In the genomic region with DNA sequence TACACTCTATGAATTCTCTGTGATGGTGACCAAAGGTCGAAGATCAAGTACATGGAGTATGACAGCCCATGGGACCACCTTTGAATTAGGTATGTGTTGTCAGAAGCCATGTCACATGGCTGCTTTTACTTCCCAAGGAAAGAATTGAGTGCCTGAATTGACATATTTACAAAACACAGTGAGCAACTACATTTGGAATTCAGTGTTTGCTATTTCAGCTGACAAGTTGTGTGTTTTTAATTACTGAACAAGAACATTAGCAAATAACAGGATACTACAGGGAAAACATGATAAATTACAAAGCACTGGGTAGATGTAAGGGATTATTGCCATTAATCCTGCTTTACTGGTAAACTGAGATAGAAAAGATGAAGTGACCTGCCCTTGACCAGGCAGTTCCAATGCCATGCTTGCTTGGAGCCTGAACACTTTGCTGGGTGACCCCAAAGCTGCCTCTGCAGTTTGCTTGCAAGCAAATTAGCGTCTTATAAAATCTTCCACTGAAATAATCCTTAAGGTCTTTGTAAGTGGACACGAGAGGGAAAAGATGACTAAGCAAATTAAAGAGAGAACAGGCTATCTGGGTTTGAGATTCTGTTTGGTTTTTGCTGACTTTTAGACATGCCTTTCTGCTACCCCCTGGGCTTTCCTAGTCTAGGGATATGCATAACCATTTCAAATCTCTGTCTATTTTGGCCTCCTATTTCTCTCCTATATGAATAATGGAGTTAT, we compare ENCODE assay signal across 21 cellular contexts.
DNase-seq lines count a peak whose midpoint lies in the region; ATAC-seq, FAIRE-seq and TF ChIP-seq lines count a peak whose summit lies in the region.
"Had no signal": no experiment of that assay in that cellular context is flagged by ENCODE, and none has a peak within 500 bp of the region (broad histone marks: within the 10 kb centered on the region; RNA-seq: fewer than 3 reads in every experiment).

No MANE protein-coding gene starts in this region.

- no peak overlapping the region for H3K4me3 ChIP-seq in GM23338
- H3K4me3 ChIP-seq in hepatocyte = no peak overlapping the region
- no peak overlapping the region for H3K4me3 ChIP-seq in brain microvascular endothelial cell (ENCODE audit: low read depth, low read length)

- H3K36me3 ChIP-seq in GM23338 (ENCODE audit: insufficient read depth) (peaks cover 11% of the 10 kb centered on the region; the same call in 1 of the 2 replicates), hepatocyte (replicated peaks; ENCODE audit: insufficient read depth, low read depth) (no peaks in the 10 kb centered on the region), brain microvascular endothelial cell (replicated peaks) (no peaks in the 10 kb centered on the region)

- H3K9me3 Mint-ChIP-seq in GM23338 = no peaks in the 10 kb centered on the region
- no peaks in the 10 kb centered on the region for H3K9me3 Mint-ChIP-seq in stimulated activated effector memory CD8-positive, alpha-beta T cell treated with anti-CD3 and anti-CD28 coated beads, Interleukin-12 subunit alpha, Interleukin-12 subunit beta, amount 100 ng/mL, for 72 hours

- peaks cover 4% of the 10 kb centered on the region for H3K4me1 Mint-ChIP-seq in GM23338
- peaks cover 4% of the 10 kb centered on the region for H3K4me1 Mint-ChIP-seq in stimulated activated effector memory CD8-positive, alpha-beta T cell treated with anti-CD3 and anti-CD28 coated beads, Interleukin-12 subunit alpha, Interleukin-12 subunit beta, amount 100 ng/mL, for 72 hours

- ATAC-seq in GM23338 = no peak
- no peak for ATAC-seq in stimulated activated effector memory CD8-positive, alpha-beta T cell treated with anti-CD3 and anti-CD28 coated beads, Interleukin-12 subunit alpha, Interleukin-12 subunit beta, amount 100 ng/mL, for 72 hours

- H3K36me3 Mint-ChIP-seq in GM23338 (ENCODE audit: low read depth) = peaks cover 16% of the 10 kb centered on the region; the same call in 2 of the 3 replicates
- H3K36me3 Mint-ChIP-seq in stimulated activated effector memory CD8-positive, alpha-beta T cell treated with anti-CD3 and anti-CD28 coated beads, Interleukin-12 subunit alpha, Interleukin-12 subunit beta, amount 100 ng/mL, for 72 hours = peaks cover 21% of the 10 kb centered on the region

- H3K4me2 ChIP-seq in GM23338 (no peak overlapping the region), hepatocyte (no peak overlapping the region)
- H3K4me2 ChIP-seq: KMS-11 had no signal

- H3K9me3 ChIP-seq in hepatocyte (ENCODE audit: low read depth) = no peaks in the 10 kb centered on the region

- in situ Hi-C loops in brain microvascular endothelial cell (cut with HindIII; ENCODE audit: low pct_ligation_motif_present, low sequenced_read_pairs) = no loop called here

- no peaks in the 10 kb centered on the region for H3K4me1 ChIP-seq in GM23338 (ENCODE audit: insufficient read depth)
- peaks cover 12% of the 10 kb centered on the region for H3K4me1 ChIP-seq in hepatocyte (ENCODE audit: insufficient read depth)

- H2AFZ ChIP-seq in GM23338 (no peak overlapping the region), hepatocyte (no peak overlapping the region)

- H3K27me3 ChIP-seq in GM23338 (ENCODE audit: insufficient read depth) (no peaks in the 10 kb centered on the region), hepatocyte (no peaks in the 10 kb centered on the region), brain microvascular endothelial cell (replicated peaks) (no peaks in the 10 kb centered on the region)

- H3K79me2 ChIP-seq in GM23338 (replicated peaks; ENCODE audit: insufficient read depth) = no peaks in the 10 kb centered on the region
- H3K79me2 ChIP-seq in hepatocyte = no peaks in the 10 kb centered on the region

- H4K20me1 ChIP-seq in GM23338 (replicated peaks; ENCODE audit: insufficient read depth) = peaks cover 6% of the 10 kb centered on the region; the same call in 1 of the 2 replicates
- no peaks in the 10 kb centered on the region for H4K20me1 ChIP-seq in hepatocyte (ENCODE audit: insufficient read depth, poor library complexity, severe bottlenecking)

- peak overlapping the region; percentile 43; the same call in 1 of the 2 replicates for H3K27ac Mint-ChIP-seq in GM23338
- H3K27ac Mint-ChIP-seq in stimulated activated effector memory CD8-positive, alpha-beta T cell treated with anti-CD3 and anti-CD28 coated beads, Interleukin-12 subunit alpha, Interleukin-12 subunit beta, amount 100 ng/mL, for 72 hours = peak overlapping the region; percentile 13

- H3K27ac ChIP-seq in GM23338 (ENCODE audit: low read depth) (no peak overlapping the region), hepatocyte (peak overlapping the region; percentile 8), brain microvascular endothelial cell (no peak overlapping the region)
- H3K27ac ChIP-seq: KMS-11 had no signal

- no peak overlapping the region for H3K4me3 Mint-ChIP-seq in GM23338
- H3K4me3 Mint-ChIP-seq in stimulated activated effector memory CD8-positive, alpha-beta T cell treated with anti-CD3 and anti-CD28 coated beads, Interleukin-12 subunit alpha, Interleukin-12 subunit beta, amount 100 ng/mL, for 72 hours = no peak overlapping the region

- DNase-seq in GM23338 (ENCODE audit: low spot score) = no peak
- no peak for DNase-seq in hepatocyte (ENCODE audit: low spot score)
- DNase-seq in stimulated activated effector memory CD8-positive, alpha-beta T cell treated with anti-CD3 and anti-CD28 coated beads, Interleukin-12 subunit alpha, Interleukin-12 subunit beta, amount 100 ng/mL, for 72 hours (ENCODE audit: low spot score in 2 of 2) = no peak
- DNase-seq in ecto neural progenitor cell (ENCODE audit: low spot score) = no peak
- no peak for DNase-seq in brain microvascular endothelial cell
- DNase-seq in GF-D8 (lab: John Stamatoyannopoulos, UW) = no peak
- no peak for DNase-seq in NCI-H2081 treated with DMSO at 0.1 percent for 48 hours (lab: John Stamatoyannopoulos, UW)
- DNase-seq: 8988T, Calu3, DND-41, MM.1S, NCI-H2081, NCI-H2171, NCI-H510A, NCI-H69, RPMI8226, SHP77 had no signal

- no peaks in the 10 kb centered on the region for H3F3A ChIP-seq in GM23338 (replicated peaks; ENCODE audit: low read depth)

- 77% methylated on average over 3 of the region's 3 CpGs for WGBS in hepatocyte (ENCODE audit: low lambda C conversion rate, missing lambda C conversion rate)

- H3K9me2 ChIP-seq in GM23338 (ENCODE audit: insufficient read depth) (no peaks in the 10 kb centered on the region), hepatocyte (replicated peaks; ENCODE audit: insufficient read depth) (no peaks in the 10 kb centered on the region)

- FAIRE-seq in endometrium (lab: Jason Lieb, UNC) = peak; percentile 21
- FAIRE-seq: GM18507, H54 had no signal

- no peaks in the 10 kb centered on the region for H3K27me3 Mint-ChIP-seq in GM23338 (ENCODE audit: insufficient read depth, low read depth, poor library complexity)

- TF ChIP-seq CTCF in GM23338 (conservative IDR thresholded peaks at IDR 0.05; ENCODE audit: low read depth in 2 of 2) = no peak
- no peak for TF ChIP-seq CTCF in hepatocyte (IDR thresholded peaks at IDR 0.05; ENCODE audit: poor library complexity)
- no peak for TF ChIP-seq CTCF in brain microvascular endothelial cell (IDR thresholded peaks at IDR 0.05; ENCODE audit: low read depth, low read length, missing control alignments)

TF ChIP-seq in GM23338, 12 proteins besides CTCF, POLR2A, EP300 and RAD21:
- TF ChIP-seq POLR2AphosphoS5 (IDR thresholded peaks at IDR 0.05; ENCODE audit: low read depth) = no peak
- TF ChIP-seq NANOG (IDR thresholded peaks at IDR 0.05; ENCODE audit: borderline replicate concordance) = no peak
- TF ChIP-seq ZNF331 (CRISPR knock-in tag; IDR thresholded peaks at IDR 0.05; ENCODE audit: low read depth) = no peak
- TF ChIP-seq, protein P1, sequence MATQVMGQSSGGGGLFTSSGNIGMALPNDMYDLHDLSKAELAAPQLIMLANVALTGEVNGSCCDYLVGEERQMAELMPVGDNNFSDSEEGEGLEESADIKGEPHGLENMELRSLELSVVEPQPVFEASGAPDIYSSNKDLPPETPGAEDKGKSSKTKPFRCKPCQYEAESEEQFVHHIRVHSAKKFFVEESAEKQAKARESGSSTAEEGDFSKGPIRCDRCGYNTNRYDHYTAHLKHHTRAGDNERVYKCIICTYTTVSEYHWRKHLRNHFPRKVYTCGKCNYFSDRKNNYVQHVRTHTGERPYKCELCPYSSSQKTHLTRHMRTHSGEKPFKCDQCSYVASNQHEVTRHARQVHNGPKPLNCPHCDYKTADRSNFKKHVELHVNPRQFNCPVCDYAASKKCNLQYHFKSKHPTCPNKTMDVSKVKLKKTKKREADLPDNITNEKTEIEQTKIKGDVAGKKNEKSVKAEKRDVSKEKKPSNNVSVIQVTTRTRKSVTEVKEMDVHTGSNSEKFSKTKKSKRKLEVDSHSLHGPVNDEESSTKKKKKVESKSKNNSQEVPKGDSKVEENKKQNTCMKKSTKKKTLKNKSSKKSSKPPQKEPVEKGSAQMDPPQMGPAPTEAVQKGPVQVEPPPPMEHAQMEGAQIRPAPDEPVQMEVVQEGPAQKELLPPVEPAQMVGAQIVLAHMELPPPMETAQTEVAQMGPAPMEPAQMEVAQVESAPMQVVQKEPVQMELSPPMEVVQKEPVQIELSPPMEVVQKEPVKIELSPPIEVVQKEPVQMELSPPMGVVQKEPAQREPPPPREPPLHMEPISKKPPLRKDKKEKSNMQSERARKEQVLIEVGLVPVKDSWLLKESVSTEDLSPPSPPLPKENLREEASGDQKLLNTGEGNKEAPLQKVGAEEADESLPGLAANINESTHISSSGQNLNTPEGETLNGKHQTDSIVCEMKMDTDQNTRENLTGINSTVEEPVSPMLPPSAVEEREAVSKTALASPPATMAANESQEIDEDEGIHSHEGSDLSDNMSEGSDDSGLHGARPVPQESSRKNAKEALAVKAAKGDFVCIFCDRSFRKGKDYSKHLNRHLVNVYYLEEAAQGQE (IDR thresholded peaks at IDR 0.05; ENCODE audit: unreplicated experiment) = no peak
- no peak for TF ChIP-seq STAT1 (IDR thresholded peaks at IDR 0.05; ENCODE audit: unreplicated experiment)
- TF ChIP-seq CREB1 (CRISPR knock-in tag; IDR thresholded peaks at IDR 0.05; ENCODE audit: low read depth) = no peak
- no peak for TF ChIP-seq EZH2phosphoT487 (IDR thresholded peaks at IDR 0.05; ENCODE audit: unreplicated experiment)
- TF ChIP-seq ZNF114 (CRISPR knock-in tag; IDR thresholded peaks at IDR 0.05) = no peak
- no peak for TF ChIP-seq EZH2 (IDR thresholded peaks at IDR 0.05; ENCODE audit: low read depth, unreplicated experiment)
